In genomic region chr18:8706981-8707940, GRCh38 we compare ENCODE assay signal across 8 cellular contexts. TPM values are rescaled to one million over a fixed set of nuclear protein-coding genes. Genes with fewer than 3 reads are reported as not detected.
DNase-seq lines count a peak whose midpoint lies in the region; ATAC-seq, FAIRE-seq and TF ChIP-seq lines count a peak whose summit lies in the region.

No MANE protein-coding gene starts in this region.

- H3K4me3 ChIP-seq in Peyer's patch = peak overlapping the region; percentile 49 to 75 (median 73)
- peak overlapping the region; percentile 71 for H3K4me3 ChIP-seq in choroid plexus epithelial cell (ENCODE audit: low read depth, low read length)

- peak overlapping the region; percentile 87 for H3K4me3 Mint-ChIP-seq in stimulated activated naive CD8-positive, alpha-beta T cell treated with anti-CD3 and anti-CD28 coated beads, Interleukin-15, Interleukin-2, amounts not matched to agents 100 ng/mL and 50 ng/mL, for 24 hours

- H3K27me3 Mint-ChIP-seq in stimulated activated naive CD8-positive, alpha-beta T cell treated with anti-CD3 and anti-CD28 coated beads, Interleukin-15, Interleukin-2, amounts not matched to agents 100 ng/mL and 50 ng/mL, for 24 hours = peaks cover 45% of the 10 kb centered on the region

- H3K36me3 Mint-ChIP-seq in stimulated activated naive CD8-positive, alpha-beta T cell treated with anti-CD3 and anti-CD28 coated beads, Interleukin-15, Interleukin-2, amounts not matched to agents 100 ng/mL and 50 ng/mL, for 24 hours (ENCODE audit: low read depth) = no peaks in the 10 kb centered on the region

- H3K9me3 ChIP-seq in Peyer's patch = no peaks in the 10 kb centered on the region

- H3K27ac ChIP-seq in Peyer's patch = peak overlapping the region in 3 of 4 donors; percentile 30 to 81 (median 36)

- H3K27me3 ChIP-seq in Peyer's patch = peaks cover 0 to 6% of the 10 kb centered on the region in 2 donors

- peaks cover 0 to 27% (median 6%) of the 10 kb centered on the region in 4 donors for H3K4me1 ChIP-seq in Peyer's patch

- DNase-seq in AG09319 (ENCODE audit: extremely low read depth, low read depth) (no peak), H54 (ENCODE audit: insufficient read length, low spot score) (peak; percentile 77), Peyer's patch (peak; percentile 35 to 67 (median 67)), choroid plexus epithelial cell (ENCODE audit: low read depth) (peak; percentile 72), left colon (peak; percentile 43 to 57)

- no peak for ATAC-seq in left colon
- ATAC-seq in GM21360 (IDR thresholded peaks at IDR 0.05; ENCODE audit: unreplicated experiment) = no peak
- no peak for ATAC-seq in HG03354 (IDR thresholded peaks at IDR 0.05; ENCODE audit: poor library complexity, severe bottlenecking, unreplicated experiment)

- H3K36me3 ChIP-seq in Peyer's patch = no peaks in the 10 kb centered on the region

- peak; percentile 6 for TF ChIP-seq CTCF in AG09319 (IDR thresholded peaks at IDR 0.05; ENCODE audit: low read depth, low read length)
- TF ChIP-seq CTCF in Peyer's patch (IDR thresholded peaks at IDR 0.05) = peak in 4 of 6 experiments; percentile 9 to 33 (median 23)
- peak; percentile 36 for TF ChIP-seq CTCF in choroid plexus epithelial cell (conservative IDR thresholded peaks at IDR 0.05; ENCODE audit: low read depth, low read length)

- intact Hi-C loops in left colon (cut with DNase I, micrococcal nuclease) = no loop called here

- TF ChIP-seq POLR2A in H54 (IDR thresholded peaks at IDR 0.05; ENCODE audit: low read depth, low read length) (no peak), Peyer's patch (IDR thresholded peaks at IDR 0.05) (no peak)

- H3K27ac Mint-ChIP-seq in stimulated activated naive CD8-positive, alpha-beta T cell treated with anti-CD3 and anti-CD28 coated beads, Interleukin-15, Interleukin-2, amounts not matched to agents 100 ng/mL and 50 ng/mL, for 24 hours = peak overlapping the region; percentile 67

- no peak for FAIRE-seq in H54 (lab: Jason Lieb, UNC)

- H3K4me1 Mint-ChIP-seq in stimulated activated naive CD8-positive, alpha-beta T cell treated with anti-CD3 and anti-CD28 coated beads, Interleukin-15, Interleukin-2, amounts not matched to agents 100 ng/mL and 50 ng/mL, for 24 hours (ENCODE audit: low read depth) = peaks cover 16% of the 10 kb centered on the region

- H3K9me3 Mint-ChIP-seq in stimulated activated naive CD8-positive, alpha-beta T cell treated with anti-CD3 and anti-CD28 coated beads, Interleukin-15, Interleukin-2, amounts not matched to agents 100 ng/mL and 50 ng/mL, for 24 hours = no peaks in the 10 kb centered on the region

RNA-seq across cellular contexts. Expression of gene MTCL1, which starts 1.9 kb away (rescaled TPM):
- total RNA-seq in Peyer's patch (10 to 100 TPM in 1 of 4 donors, 1 to 10 TPM in 3; 4.2 to 27.2 (median 6.3) TPM), left colon (10 to 100 TPM in 1 of 2 donors, 1 to 10 TPM in 1; 4.1 to 17.2 TPM)
